ENCODE assay signal across 8 cellular contexts in genomic region chr1:193211539-193211938, GRCh38.
DNase-seq lines count a peak whose midpoint lies in the region; ATAC-seq and TF ChIP-seq lines count a peak whose summit lies in the region.

No MANE protein-coding gene starts in this region.

- H3K4me3 ChIP-seq in fibroblast of mammary gland (ENCODE audit: control insufficient read depth, low read depth, low read length), result no peak overlapping the region

- ATAC-seq in GM21423 (IDR thresholded peaks at IDR 0.05; ENCODE audit: unreplicated experiment), result peak; percentile 79
- ATAC-seq in HG03565 (IDR thresholded peaks at IDR 0.05; ENCODE audit: unreplicated experiment), result peak; percentile 85

- TF ChIP-seq CTCF in fibroblast of mammary gland (conservative IDR thresholded peaks at IDR 0.05; ENCODE audit: control insufficient read depth, insufficient read depth, low read depth, low read length), result no peak

- DNase-seq in AG20443 (ENCODE audit: low spot score) (peak; percentile 48), fibroblast of mammary gland (ENCODE audit: low read depth) (peak; percentile 85), NCI-H2171 treated with DMSO at 0.1 percent for 48 hours (lab: John Stamatoyannopoulos, UW) (no peak), COR-L47 (lab: John Stamatoyannopoulos, UW) (no peak), NAMALWA (ENCODE audit: low spot score) (no peak)
- no peak for DNase-seq in activated CD4-positive, alpha-beta T cell treated with anti-CD3 and anti-CD28 coated beads for 1 hour

Comparison
In these comparisons a context has a peak if more than half of its experiments do, and no peak if none do; other contexts are left out.
1. DNase-seq: peak in AG20443 (single experiment) and fibroblast of mammary gland (single experiment); none in NCI-H2171 treated with DMSO at 0.1 percent for 48 hours (single experiment), COR-L47 (single experiment), activated CD4-positive, alpha-beta T cell treated with anti-CD3 and anti-CD28 coated beads for 1 hour (single experiment) and NAMALWA (single experiment).